In the genomic region with DNA sequence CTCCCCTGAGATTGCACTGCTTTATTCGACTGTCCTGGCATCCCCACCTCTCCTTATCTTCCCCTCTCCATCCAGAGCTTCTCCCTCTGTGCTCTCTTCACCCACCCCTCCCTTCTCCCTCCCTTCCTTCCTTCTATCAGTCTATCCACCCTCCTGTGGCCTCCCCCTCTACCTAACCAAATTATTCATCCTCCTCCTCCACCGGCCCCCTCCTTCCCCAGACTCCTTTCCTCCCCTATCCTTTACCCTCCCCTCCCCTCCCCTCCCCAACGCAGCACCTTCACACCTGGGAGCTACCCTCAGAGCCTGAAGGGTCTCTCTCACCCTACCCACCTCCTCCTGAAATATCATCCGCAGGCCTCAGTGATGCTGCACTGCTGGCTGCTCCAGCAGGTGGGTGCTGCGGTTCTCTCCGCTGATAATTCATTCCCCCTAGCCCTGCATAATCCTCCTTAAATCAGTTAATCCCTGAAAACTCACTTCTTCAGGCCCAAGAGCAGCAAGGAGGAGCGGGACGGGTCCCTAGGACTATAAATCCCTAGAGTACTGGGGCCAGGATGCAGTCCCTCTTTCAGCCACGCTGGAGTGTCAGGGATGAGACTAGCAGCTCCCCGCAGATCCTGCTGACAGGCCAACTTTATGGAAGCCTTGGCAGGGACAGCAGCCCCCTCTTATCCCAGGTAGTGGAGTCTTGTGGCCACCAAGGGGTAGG, we compare ENCODE assay signal across 16 cellular contexts.
DNase-seq lines count a peak whose midpoint lies in the region; ATAC-seq and TF ChIP-seq lines count a peak whose summit lies in the region.
"Had no signal": no experiment of that assay in that cellular context is flagged by ENCODE, and none has a peak within 500 bp of the region (broad histone marks: within the 10 kb centered on the region; RNA-seq: fewer than 3 reads in every experiment).

No MANE protein-coding gene starts in this region.

- H3K36me3 ChIP-seq in breast epithelium (no peaks in the 10 kb centered on the region), mammary epithelial cell (ENCODE audit: insufficient read depth, low read length) (no peaks in the 10 kb centered on the region), osteoblast (ENCODE audit: insufficient read depth, low read length) (no peaks in the 10 kb centered on the region)

- intact Hi-C loops in breast epithelium (cut with DNase I; ENCODE audit: low total_unique reads): no loop called here
- intact Hi-C loops in mammary epithelial cell (cut with micrococcal nuclease): no loop called here

- H3K27ac ChIP-seq in breast epithelium (peak overlapping the region; percentile 33 to 43), mammary epithelial cell (ENCODE audit: insufficient read depth, low read depth, low read length) (no peak overlapping the region), osteoblast (ENCODE audit: low read depth, low read length) (no peak overlapping the region), foreskin keratinocyte (no peak overlapping the region)
- H3K27ac ChIP-seq: C4-2B had no signal

- no peak overlapping the region for H2AFZ ChIP-seq in mammary epithelial cell (ENCODE audit: low read depth, low read length)
- H2AFZ ChIP-seq in osteoblast (ENCODE audit: low read length): no peak overlapping the region

- WGBS in mammary epithelial cell (ENCODE audit: low coverage, missing lambda C conversion rate): 90% methylated on average over 6 of the region's 10 CpGs

- no peaks in the 10 kb centered on the region for H3K9me3 ChIP-seq in breast epithelium
- no peaks in the 10 kb centered on the region for H3K9me3 ChIP-seq in mammary epithelial cell (replicated peaks; ENCODE audit: insufficient read depth, low read length)
- no peaks in the 10 kb centered on the region for H3K9me3 ChIP-seq in osteoblast (ENCODE audit: low read depth, low read length)

- peaks cover 0 to 4% of the 10 kb centered on the region in 2 donors for H3K4me1 ChIP-seq in breast epithelium
- peaks cover 15% of the 10 kb centered on the region for H3K4me1 ChIP-seq in mammary epithelial cell (ENCODE audit: insufficient read depth, low read length)
- H3K4me1 ChIP-seq in osteoblast (ENCODE audit: insufficient read depth, low read length): peaks cover 8% of the 10 kb centered on the region
- no peaks in the 10 kb centered on the region for H3K4me1 ChIP-seq in foreskin keratinocyte

- ATAC-seq in GM21515 (IDR thresholded peaks at IDR 0.05; ENCODE audit: unreplicated experiment) (no peak), foreskin keratinocyte (no peak), GM19467 (IDR thresholded peaks at IDR 0.05; ENCODE audit: unreplicated experiment) (no peak)

- H4K20me1 ChIP-seq in mammary epithelial cell (ENCODE audit: insufficient read depth, low read length) (no peaks in the 10 kb centered on the region), osteoblast (ENCODE audit: insufficient read depth, low read length) (no peaks in the 10 kb centered on the region)

- no peak overlapping the region for H3K4me3 Mint-ChIP-seq in brain

- H3K4me2 ChIP-seq in mammary epithelial cell (ENCODE audit: insufficient read depth, low read depth, low read length) (no peak overlapping the region), osteoblast (ENCODE audit: insufficient read depth, low read length) (no peak overlapping the region)

- no peak overlapping the region for H3K9ac ChIP-seq in mammary epithelial cell (ENCODE audit: insufficient read depth, low read length)

- H3K4me3 ChIP-seq in breast epithelium (no peak overlapping the region), mammary epithelial cell (replicated peaks in 1 of 3; ENCODE audit: insufficient read depth in 1 of 3, low read depth in 2 of 3, low read length in 3 of 3) (no peak overlapping the region), osteoblast (ENCODE audit: insufficient read depth, low read length) (no peak overlapping the region)

- TF ChIP-seq CTCF in breast epithelium (IDR thresholded peaks at IDR 0.05) (no peak), mammary epithelial cell (conservative IDR thresholded peaks at IDR 0.05 in 1 of 2, IDR thresholded peaks at IDR 0.05 in 1 of 2; ENCODE audit: extremely low read depth in 1 of 2, insufficient read depth in 1 of 2, low read depth in 1 of 2, low read length in 2 of 2) (no peak), brain (conservative IDR thresholded peaks at IDR 0.05) (peak in 1 of 2 experiments; percentile 14), osteoblast (IDR thresholded peaks at IDR 0.05; ENCODE audit: extremely low read depth, low read depth, low read length) (no peak), foreskin keratinocyte (conservative IDR thresholded peaks at IDR 0.05) (no peak)

- peaks cover 2% of the 10 kb centered on the region for H3K27me3 Mint-ChIP-seq in brain

- peaks cover 9% of the 10 kb centered on the region for H3K36me3 Mint-ChIP-seq in brain

- H3K79me2 ChIP-seq in mammary epithelial cell (ENCODE audit: insufficient read depth, low read length): no peaks in the 10 kb centered on the region
- H3K79me2 ChIP-seq in osteoblast (ENCODE audit: insufficient read depth, low read length): no peaks in the 10 kb centered on the region

- TF ChIP-seq POLR2A in breast epithelium (IDR thresholded peaks at IDR 0.05): no peak

- H3K9me3 Mint-ChIP-seq in brain: peaks cover 0 to 5% (median 0%) of the 10 kb centered on the region in 5 experiments

- in situ Hi-C loops in mammary epithelial cell (cut with MboI; ENCODE audit: low sequenced_read_pairs in 2 of 2): no loop called here

- H3K27me3 ChIP-seq in breast epithelium (no peaks in the 10 kb centered on the region), mammary epithelial cell (ENCODE audit: insufficient read depth, low read length) (no peaks in the 10 kb centered on the region), osteoblast (ENCODE audit: insufficient read depth, low read length) (peaks cover 18% of the 10 kb centered on the region), foreskin keratinocyte (peaks cover 11% of the 10 kb centered on the region)

- dilution Hi-C loops in mammary epithelial cell (cut with HindIII; ENCODE audit: low sequenced_read_pairs): no loop called here

- DNase-seq in breast epithelium (ENCODE audit: low spot score in 2 of 2) (no peak), mammary epithelial cell (no peak), NCI-H524 treated with DMSO at 0.1 percent for 48 hours (lab: John Stamatoyannopoulos, UW) (peak; percentile 38), osteoblast (ENCODE audit: insufficient read length, low spot score, missing footprints) (peak; percentile 39), foreskin keratinocyte (no peak)
- DNase-seq: 8988T, COR-L47, DMS79 treated with DMSO at 0.1 percent for 48 hours, GDM1, KBM-7, NCI-H1092 treated with DMSO at 0.1 percent for 48 hours, NCI-H1694 treated with DMSO at 0.1 percent for 48 hours had no signal

- H3K27ac Mint-ChIP-seq in brain: peak overlapping the region in 4 of 5 experiments; percentile 18 to 96 (median 82)

- peaks cover 75% of the 10 kb centered on the region for H3K4me1 Mint-ChIP-seq in brain

- CTCF ChIA-PET in mammary epithelial cell (lab: Charles Lee; ENCODE audit: low non-redundant PET): no interaction called here

- BruUV-seq in mammary epithelial cell (replicated peaks; lab: Mats Ljungman, UMichigan): no TSS peak

Comparison
In these comparisons a context has a peak if more than half of its experiments do, and no peak if none do; other contexts are left out.
1. H3K27ac ChIP-seq: peak in breast epithelium (2 of 2); none in mammary epithelial cell (single experiment), osteoblast (single experiment) and foreskin keratinocyte (single experiment).
2. DNase-seq: peak in NCI-H524 treated with DMSO at 0.1 percent for 48 hours (single experiment) and osteoblast (single experiment); none in breast epithelium (0 of 2), mammary epithelial cell (single experiment) and foreskin keratinocyte (0 of 2).